In the genomic region with DNA sequence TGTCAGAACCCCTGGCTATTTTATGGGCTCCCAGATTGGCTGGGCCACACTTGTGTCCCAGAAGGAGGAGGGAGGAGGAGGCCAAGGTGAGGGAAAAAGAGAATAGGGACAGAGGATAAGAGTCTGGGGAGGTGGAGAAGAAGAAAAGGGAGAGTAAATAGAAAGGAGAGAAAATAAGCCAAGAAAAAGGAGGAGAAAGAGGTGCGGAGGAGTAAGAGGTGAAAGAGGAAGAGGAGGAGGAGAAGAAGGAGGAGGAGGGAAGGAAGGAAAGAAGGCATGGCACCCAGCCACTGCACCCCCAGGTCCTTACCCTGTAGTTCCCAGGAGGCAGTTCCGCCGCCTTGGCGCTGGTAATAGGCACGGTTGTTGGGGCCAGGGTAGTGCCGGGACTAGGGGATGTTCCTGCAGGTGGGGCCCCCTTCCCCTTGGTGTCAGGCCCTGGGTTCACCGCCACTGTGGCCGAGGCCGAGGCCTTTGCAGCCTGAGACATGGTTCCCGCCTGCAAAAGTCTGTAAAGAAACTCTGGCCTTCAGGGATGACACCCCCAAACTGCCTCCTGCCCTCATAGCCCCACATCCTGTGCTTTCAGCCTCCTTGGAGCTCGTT, we compare ENCODE assay signal across 20 cellular contexts. TPM values are rescaled to one million over a fixed set of nuclear protein-coding genes. Genes with fewer than 3 reads are reported as not detected.
DNase-seq lines count a peak whose midpoint lies in the region; ATAC-seq and TF ChIP-seq lines count a peak whose summit lies in the region.
"Had no signal": no experiment of that assay in that cellular context is flagged by ENCODE, and none has a peak within 500 bp of the region (broad histone marks: within the 10 kb centered on the region; RNA-seq: fewer than 3 reads in every experiment).

No MANE protein-coding gene starts in this region.

- no peaks in the 10 kb centered on the region for H3K27me3 Mint-ChIP-seq in dendritic cell treated with granulocyte-macrophage colony-stimulating factor and Interleukin-4, amounts not matched to agents 40 ng/mL and 50 ng/mL, for 4 days

- H3K4me2 ChIP-seq in DOHH2 (ENCODE audit: low read length): peak overlapping the region; percentile 50
- peak overlapping the region; percentile 99 for H3K4me2 ChIP-seq in KMS-11

- peak overlapping the region; percentile 24 for H3K27ac Mint-ChIP-seq in dendritic cell treated with granulocyte-macrophage colony-stimulating factor and Interleukin-4, amounts not matched to agents 40 ng/mL and 50 ng/mL, for 4 days
- H3K27ac Mint-ChIP-seq: HFFc6 had no signal

- 0 out of 2 replicates have a peak, but pooled peaks cover 8% of the 10 kb centered on the region for H3F3A ChIP-seq in DOHH2 (ENCODE audit: control insufficient read depth, insufficient read depth)

- H3K36me3 ChIP-seq in DOHH2 (ENCODE audit: control insufficient read depth, low read length) (no peaks in the 10 kb centered on the region), KMS-11 (ENCODE audit: insufficient read depth) (no peaks in the 10 kb centered on the region)

- H4K20me1 ChIP-seq in DOHH2 (ENCODE audit: control insufficient read depth, insufficient read depth, low read depth, low read length): no peaks in the 10 kb centered on the region
- H4K20me1 ChIP-seq in KMS-11 (ENCODE audit: insufficient read depth): no peaks in the 10 kb centered on the region

- H3K4me3 Mint-ChIP-seq in dendritic cell treated with granulocyte-macrophage colony-stimulating factor and Interleukin-4, amounts not matched to agents 40 ng/mL and 50 ng/mL, for 4 days: no peak overlapping the region
- H3K4me3 Mint-ChIP-seq: CD4-positive, alpha-beta memory T cell; HFFc6 had no signal

- no peaks in the 10 kb centered on the region for H3K79me2 ChIP-seq in DOHH2 (ENCODE audit: control insufficient read depth, low read length)
- H3K79me2 ChIP-seq in KMS-11 (ENCODE audit: insufficient read depth, low read depth): no peaks in the 10 kb centered on the region

- H3K36me3 Mint-ChIP-seq in dendritic cell treated with granulocyte-macrophage colony-stimulating factor and Interleukin-4, amounts not matched to agents 40 ng/mL and 50 ng/mL, for 4 days (ENCODE audit: low read depth): no peaks in the 10 kb centered on the region
- H3K36me3 Mint-ChIP-seq: CD4-positive, alpha-beta memory T cell had no signal

- H3K9me2 ChIP-seq in DOHH2 (replicated peaks; ENCODE audit: control insufficient read depth, low read length): no peaks in the 10 kb centered on the region

- no peaks in the 10 kb centered on the region for H3K9me3 Mint-ChIP-seq in dendritic cell treated with granulocyte-macrophage colony-stimulating factor and Interleukin-4, amounts not matched to agents 40 ng/mL and 50 ng/mL, for 4 days
- H3K9me3 Mint-ChIP-seq: HFFc6 had no signal

- TF ChIP-seq CTCF in DOHH2 (IDR thresholded peaks at IDR 0.05; ENCODE audit: low read depth, low read length, poor library complexity, severe bottlenecking) (no peak), KMS-11 (conservative IDR thresholded peaks at IDR 0.05; ENCODE audit: low read depth, low read length) (no peak)

- peaks cover 51% of the 10 kb centered on the region for H3K4me1 Mint-ChIP-seq in dendritic cell treated with granulocyte-macrophage colony-stimulating factor and Interleukin-4, amounts not matched to agents 40 ng/mL and 50 ng/mL, for 4 days (ENCODE audit: low read depth)

- H3K27me3 ChIP-seq in DOHH2 (ENCODE audit: control insufficient read depth, low read length) (peaks cover 18% of the 10 kb centered on the region), KMS-11 (ENCODE audit: insufficient read depth, low read depth) (no peaks in the 10 kb centered on the region)

- ATAC-seq in sciatic nerve (peak; percentile 31), HG03159 (IDR thresholded peaks at IDR 0.05; ENCODE audit: unreplicated experiment) (no peak), GM21576 (IDR thresholded peaks at IDR 0.05; ENCODE audit: unreplicated experiment) (no peak)
- ATAC-seq: PC-3 had no signal

- H2AFZ ChIP-seq in KMS-11 (ENCODE audit: low read depth): no peak overlapping the region
- H2AFZ ChIP-seq: GM23248 had no signal

- peaks cover 41% of the 10 kb centered on the region for H3K4me1 ChIP-seq in DOHH2 (ENCODE audit: control insufficient read depth, low read length)
- H3K4me1 ChIP-seq in KMS-11 (ENCODE audit: low read depth, poor library complexity, severe bottlenecking): peaks cover 94% of the 10 kb centered on the region

- intact Hi-C loops in dendritic cell treated with granulocyte-macrophage colony-stimulating factor and Interleukin-4, amounts not matched to agents 40 ng/mL and 50 ng/mL, for 4 days (cut with micrococcal nuclease): no loop called here
- intact Hi-C loops in sciatic nerve (cut with DNase I): no loop called here

- DNase-seq in sciatic nerve (ENCODE audit: low spot score) (no peak), activated gamma-delta T cell (lab: John Stamatoyannopoulos, UW) (no peak), T-helper 1 cell (no peak)
- DNase-seq: AML-193; Calu3; CD4-positive, alpha-beta memory T cell; GM23248; HFFc6; NCI-H1417 treated with DMSO at 0.1 percent for 48 hours; NCI-H1930; NCI-H526 treated with DMSO at 0.1 percent for 48 hours; NK-92 treated with Interleukin-12 subunit alpha and Interleukin-12 subunit beta, amount 100 ng/mL, for 24 hours; PC-3 had no signal

- H3K9me3 ChIP-seq in DOHH2 (ENCODE audit: control insufficient read depth, insufficient read depth, low read length): no peaks in the 10 kb centered on the region

- no peak overlapping the region for H3K9ac ChIP-seq in KMS-11
- H3K9ac ChIP-seq: GM23248 had no signal

- H3K27ac ChIP-seq in DOHH2 (ENCODE audit: low read depth, low read length): no peak overlapping the region
- H3K27ac ChIP-seq in KMS-11: peak overlapping the region; percentile 61
- H3K27ac ChIP-seq: GM23248, RWPE1 had no signal

- H3K4me3 ChIP-seq in DOHH2 (ENCODE audit: low read length): 0 out of 2 replicates have a peak overlapping the region, but pooled peaks have one; percentile 23
- no peak overlapping the region for H3K4me3 ChIP-seq in KMS-11 (IDR thresholded peaks at IDR 0.05; ENCODE audit: insufficient read depth, low read depth, low read length)
- H3K4me3 ChIP-seq: GM23248 had no signal

RNA-seq across cellular contexts. Expression of a gene that starts 1.9 kb away (rescaled TPM):
- total RNA-seq in sciatic nerve: 0.76 TPM
- total RNA-seq: Calu3; CD4-positive, alpha-beta memory T cell; GM23248; HFFc6; LHCN-M2; PC-3 had no signal

RNA-seq across cellular contexts. Expression of a gene that starts 5.8 kb away (rescaled TPM):
- not detected for total RNA-seq in sciatic nerve
- total RNA-seq: Calu3; CD4-positive, alpha-beta memory T cell; GM23248; HFFc6; LHCN-M2; PC-3 had no signal

RNA-seq across cellular contexts. Expression of a gene that starts 26.0 kb away (rescaled TPM):
- 26.6 TPM for total RNA-seq in sciatic nerve

RNA-seq across cellular contexts. Expression of a gene that starts 41.5 kb away (rescaled TPM):
- 2.7 TPM for total RNA-seq in sciatic nerve
